ENCODE assay signal across 1 cellular context in the genomic region with DNA sequence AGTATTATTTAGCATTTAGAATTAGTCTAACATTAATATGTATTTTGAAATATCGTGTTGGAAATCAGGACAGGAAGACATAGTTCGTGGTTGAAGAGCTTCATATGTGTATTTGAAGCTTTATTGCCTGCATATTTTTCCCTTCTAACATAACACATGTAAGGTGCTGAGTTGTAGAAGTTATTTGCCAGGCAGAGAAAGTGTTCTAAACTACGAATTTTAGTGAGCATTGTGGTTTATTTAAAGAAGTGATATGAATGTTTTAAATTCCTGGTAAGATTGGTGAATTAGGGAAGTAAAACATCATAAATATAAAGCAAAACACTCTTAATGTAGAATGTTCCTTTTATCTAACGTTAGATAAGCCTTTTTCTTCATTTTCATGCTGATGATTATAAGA.
TF ChIP-seq lines count a peak whose summit lies in the region.

No MANE protein-coding gene starts in this region.

TF ChIP-seq in HepG2, 621 proteins besides CTCF, POLR2A, EP300 and RAD21 (continued from another document):
- TF ChIP-seq, protein P1, sequence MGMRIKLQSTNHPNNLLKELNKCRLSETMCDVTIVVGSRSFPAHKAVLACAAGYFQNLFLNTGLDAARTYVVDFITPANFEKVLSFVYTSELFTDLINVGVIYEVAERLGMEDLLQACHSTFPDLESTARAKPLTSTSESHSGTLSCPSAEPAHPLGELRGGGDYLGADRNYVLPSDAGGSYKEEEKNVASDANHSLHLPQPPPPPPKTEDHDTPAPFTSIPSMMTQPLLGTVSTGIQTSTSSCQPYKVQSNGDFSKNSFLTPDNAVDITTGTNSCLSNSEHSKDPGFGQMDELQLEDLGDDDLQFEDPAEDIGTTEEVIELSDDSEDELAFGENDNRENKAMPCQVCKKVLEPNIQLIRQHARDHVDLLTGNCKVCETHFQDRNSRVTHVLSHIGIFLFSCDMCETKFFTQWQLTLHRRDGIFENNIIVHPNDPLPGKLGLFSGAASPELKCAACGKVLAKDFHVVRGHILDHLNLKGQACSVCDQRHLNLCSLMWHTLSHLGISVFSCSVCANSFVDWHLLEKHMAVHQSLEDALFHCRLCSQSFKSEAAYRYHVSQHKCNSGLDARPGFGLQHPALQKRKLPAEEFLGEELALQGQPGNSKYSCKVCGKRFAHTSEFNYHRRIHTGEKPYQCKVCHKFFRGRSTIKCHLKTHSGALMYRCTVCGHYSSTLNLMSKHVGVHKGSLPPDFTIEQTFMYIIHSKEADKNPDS (CRISPR knock-in tag; IDR thresholded peaks at IDR 0.05) = no peak
- TF ChIP-seq ZNF460 (CRISPR knock-in tag; IDR thresholded peaks at IDR 0.05; ENCODE audit: borderline replicate concordance) (no peak), ZMYM3 (CRISPR knock-in tag; IDR thresholded peaks at IDR 0.05) (no peak), MLLT10 (CRISPR knock-in tag; IDR thresholded peaks at IDR 0.05) (no peak), ZNF317 (CRISPR knock-in tag; IDR thresholded peaks at IDR 0.05) (no peak), ZKSCAN1 (IDR thresholded peaks at IDR 0.05; ENCODE audit: low read length) (no peak), MBD4 (IDR thresholded peaks at IDR 0.05; ENCODE audit: borderline replicate concordance, low read length) (no peak), SIX4 (CRISPR knock-in tag; IDR thresholded peaks at IDR 0.05) (no peak), NR2F6 (IDR thresholded peaks at IDR 0.05) (no peak), NR2F6 (CRISPR knock-in tag; IDR thresholded peaks at IDR 0.05) (no peak), ZNF124 (CRISPR knock-in tag; IDR thresholded peaks at IDR 0.05) (no peak), HDAC1 (CRISPR knock-in tag; IDR thresholded peaks at IDR 0.05) (no peak)
- TF ChIP-seq, protein P2, sequence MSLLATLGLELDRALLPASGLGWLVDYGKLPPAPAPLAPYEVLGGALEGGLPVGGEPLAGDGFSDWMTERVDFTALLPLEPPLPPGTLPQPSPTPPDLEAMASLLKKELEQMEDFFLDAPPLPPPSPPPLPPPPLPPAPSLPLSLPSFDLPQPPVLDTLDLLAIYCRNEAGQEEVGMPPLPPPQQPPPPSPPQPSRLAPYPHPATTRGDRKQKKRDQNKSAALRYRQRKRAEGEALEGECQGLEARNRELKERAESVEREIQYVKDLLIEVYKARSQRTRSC (CRISPR knock-in tag; IDR thresholded peaks at IDR 0.05; ENCODE audit: low read depth) = no peak
- TF ChIP-seq, protein P3, sequence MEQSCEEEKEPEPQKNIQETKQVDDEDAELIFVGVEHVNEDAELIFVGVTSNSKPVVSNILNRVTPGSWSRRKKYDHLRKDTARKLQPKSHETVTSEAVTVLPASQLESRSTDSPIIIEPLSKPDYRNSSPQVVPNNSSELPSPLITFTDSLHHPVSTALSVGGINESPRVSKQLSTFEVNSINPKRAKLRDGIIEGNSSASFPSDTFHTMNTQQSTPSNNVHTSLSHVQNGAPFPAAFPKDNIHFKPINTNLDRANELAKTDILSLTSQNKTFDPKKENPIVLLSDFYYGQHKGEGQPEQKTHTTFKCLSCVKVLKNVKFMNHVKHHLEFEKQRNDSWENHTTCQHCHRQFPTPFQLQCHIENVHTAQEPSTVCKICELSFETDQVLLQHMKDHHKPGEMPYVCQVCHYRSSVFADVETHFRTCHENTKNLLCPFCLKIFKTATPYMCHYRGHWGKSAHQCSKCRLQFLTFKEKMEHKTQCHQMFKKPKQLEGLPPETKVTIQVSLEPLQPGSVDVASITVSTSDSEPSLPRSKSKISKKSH (CRISPR knock-in tag; IDR thresholded peaks at IDR 0.05; ENCODE audit: borderline replicate concordance) = no peak
- TF ChIP-seq, protein P4, sequence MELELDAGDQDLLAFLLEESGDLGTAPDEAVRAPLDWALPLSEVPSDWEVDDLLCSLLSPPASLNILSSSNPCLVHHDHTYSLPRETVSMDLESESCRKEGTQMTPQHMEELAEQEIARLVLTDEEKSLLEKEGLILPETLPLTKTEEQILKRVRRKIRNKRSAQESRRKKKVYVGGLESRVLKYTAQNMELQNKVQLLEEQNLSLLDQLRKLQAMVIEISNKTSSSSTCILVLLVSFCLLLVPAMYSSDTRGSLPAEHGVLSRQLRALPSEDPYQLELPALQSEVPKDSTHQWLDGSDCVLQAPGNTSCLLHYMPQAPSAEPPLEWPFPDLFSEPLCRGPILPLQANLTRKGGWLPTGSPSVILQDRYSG (CRISPR knock-in tag; IDR thresholded peaks at IDR 0.05) = no peak
